1 cellular context compared by ENCODE assay signal in the genomic region with DNA sequence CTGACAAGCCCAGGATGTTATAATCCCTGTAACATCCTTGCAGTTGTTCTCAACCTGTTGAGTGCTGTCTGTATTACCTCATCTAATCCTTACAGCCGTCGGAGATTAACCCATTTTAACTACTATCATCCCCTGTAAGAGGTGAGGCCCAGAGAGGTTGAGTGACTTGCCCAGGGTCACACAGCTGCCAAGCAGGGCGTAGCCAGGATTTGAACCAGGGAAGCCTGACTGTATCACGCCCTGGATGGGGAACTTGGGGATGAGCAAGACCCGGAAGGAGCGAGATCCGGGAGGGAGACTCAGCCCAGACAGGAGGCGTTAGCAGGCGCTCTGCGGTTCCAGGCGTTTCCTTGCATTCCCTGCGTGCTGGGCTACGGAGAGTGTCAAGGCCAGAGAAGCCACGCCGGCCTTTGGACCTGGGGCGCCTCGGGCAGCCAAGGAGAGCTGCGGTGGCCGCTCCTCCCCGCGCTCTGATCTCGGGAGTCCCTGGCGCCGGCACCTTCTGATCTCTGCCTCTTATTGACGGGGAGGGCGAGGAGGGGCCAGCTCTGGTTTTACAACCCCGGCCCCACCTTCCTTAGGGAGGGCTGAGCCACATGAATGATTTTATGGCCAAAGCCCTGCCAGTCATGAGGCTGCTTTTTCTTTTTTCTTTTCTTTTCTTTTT.
TF ChIP-seq lines count a peak whose summit lies in the region.

No MANE protein-coding gene starts in this region.

TF ChIP-seq in HepG2, 621 proteins besides CTCF, POLR2A, EP300 and RAD21 (continued from another document and continues in another):
- TF ChIP-seq, protein P1, sequence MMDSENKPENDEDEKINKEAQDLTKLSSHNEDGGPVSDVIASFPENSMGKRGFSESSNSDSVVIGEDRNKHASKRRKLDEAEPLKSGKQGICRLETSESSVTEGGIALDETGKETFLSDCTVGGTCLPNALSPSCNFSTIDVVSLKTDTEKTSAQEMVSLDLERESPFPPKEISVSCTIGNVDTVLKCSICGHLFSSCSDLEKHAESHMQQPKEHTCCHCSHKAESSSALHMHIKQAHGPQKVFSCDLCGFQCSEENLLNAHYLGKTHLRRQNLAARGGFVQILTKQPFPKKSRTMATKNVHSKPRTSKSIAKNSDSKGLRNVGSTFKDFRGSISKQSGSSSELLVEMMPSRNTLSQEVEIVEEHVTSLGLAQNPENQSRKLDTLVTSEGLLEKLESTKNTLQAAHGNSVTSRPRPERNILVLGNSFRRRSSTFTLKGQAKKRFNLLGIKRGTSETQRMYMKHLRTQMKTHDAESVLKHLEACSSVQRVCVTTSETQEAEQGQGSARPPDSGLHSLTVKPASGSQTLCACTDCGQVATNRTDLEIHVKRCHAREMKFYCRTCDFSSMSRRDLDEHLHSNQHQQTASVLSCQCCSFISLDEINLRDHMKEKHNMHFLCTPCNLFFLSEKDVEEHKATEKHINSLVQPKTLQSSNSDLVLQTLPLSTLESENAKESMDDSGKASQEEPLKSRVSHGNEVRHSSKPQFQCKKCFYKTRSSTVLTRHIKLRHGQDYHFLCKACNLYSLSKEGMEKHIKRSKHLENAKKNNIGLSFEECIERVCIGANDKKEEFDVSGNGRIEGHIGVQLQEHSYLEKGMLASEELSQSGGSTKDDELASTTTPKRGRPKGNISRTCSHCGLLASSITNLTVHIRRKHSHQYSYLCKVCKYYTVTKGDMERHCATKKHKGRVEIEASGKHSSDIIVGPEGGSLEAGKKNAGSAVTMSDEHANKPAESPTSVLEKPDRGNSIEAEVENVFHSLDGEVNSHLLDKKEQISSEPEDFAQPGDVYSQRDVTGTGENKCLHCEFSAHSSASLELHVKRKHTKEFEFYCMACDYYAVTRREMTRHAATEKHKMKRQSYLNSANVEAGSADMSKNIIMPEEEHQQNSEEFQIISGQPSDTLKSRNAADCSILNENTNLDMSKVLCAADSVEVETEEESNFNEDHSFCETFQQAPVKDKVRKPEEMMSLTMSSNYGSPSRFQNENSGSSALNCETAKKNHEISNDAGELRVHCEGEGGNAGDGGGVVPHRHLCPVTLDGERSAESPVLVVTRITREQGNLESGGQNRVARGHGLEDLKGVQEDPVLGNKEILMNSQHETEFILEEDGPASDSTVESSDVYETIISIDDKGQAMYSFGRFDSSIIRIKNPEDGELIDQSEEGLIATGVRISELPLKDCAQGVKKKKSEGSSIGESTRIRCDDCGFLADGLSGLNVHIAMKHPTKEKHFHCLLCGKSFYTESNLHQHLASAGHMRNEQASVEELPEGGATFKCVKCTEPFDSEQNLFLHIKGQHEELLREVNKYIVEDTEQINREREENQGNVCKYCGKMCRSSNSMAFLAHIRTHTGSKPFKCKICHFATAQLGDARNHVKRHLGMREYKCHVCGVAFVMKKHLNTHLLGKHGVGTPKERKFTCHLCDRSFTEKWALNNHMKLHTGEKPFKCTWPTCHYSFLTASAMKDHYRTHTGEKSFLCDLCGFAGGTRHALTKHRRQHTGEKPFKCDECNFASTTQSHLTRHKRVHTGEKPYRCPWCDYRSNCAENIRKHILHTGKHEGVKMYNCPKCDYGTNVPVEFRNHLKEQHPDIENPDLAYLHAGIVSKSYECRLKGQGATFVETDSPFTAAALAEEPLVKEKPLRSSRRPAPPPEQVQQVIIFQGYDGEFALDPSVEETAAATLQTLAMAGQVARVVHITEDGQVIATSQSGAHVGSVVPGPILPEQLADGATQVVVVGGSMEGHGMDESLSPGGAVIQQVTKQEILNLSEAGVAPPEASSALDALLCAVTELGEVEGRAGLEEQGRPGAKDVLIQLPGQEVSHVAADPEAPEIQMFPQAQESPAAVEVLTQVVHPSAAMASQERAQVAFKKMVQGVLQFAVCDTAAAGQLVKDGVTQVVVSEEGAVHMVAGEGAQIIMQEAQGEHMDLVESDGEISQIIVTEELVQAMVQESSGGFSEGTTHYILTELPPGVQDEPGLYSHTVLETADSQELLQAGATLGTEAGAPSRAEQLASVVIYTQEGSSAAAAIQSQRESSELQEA (CRISPR knock-in tag; IDR thresholded peaks at IDR 0.05; ENCODE audit: not compliant biosample characterization) = no peak
- no peak for TF ChIP-seq TAF15 (IDR thresholded peaks at IDR 0.05; ENCODE audit: low read depth, low read length, poor library complexity, severe bottlenecking)
- 0 out of 2 replicates have a peak, but pooled peaks have one; percentile 40 for TF ChIP-seq HNRNPL (IDR thresholded peaks at IDR 0.05; ENCODE audit: low read depth, low read length)
- TF ChIP-seq FOXM1 (CRISPR knock-in tag; IDR thresholded peaks at IDR 0.05) = no peak
- TF ChIP-seq NFATC3 (CRISPR knock-in tag; IDR thresholded peaks at IDR 0.05) = 0 out of 2 replicates have a peak, but pooled peaks have one; percentile 56
- TF ChIP-seq DPF2 (CRISPR knock-in tag; IDR thresholded peaks at IDR 0.05; ENCODE audit: borderline replicate concordance, low read depth) = peak; percentile 86
- TF ChIP-seq, protein P2, sequence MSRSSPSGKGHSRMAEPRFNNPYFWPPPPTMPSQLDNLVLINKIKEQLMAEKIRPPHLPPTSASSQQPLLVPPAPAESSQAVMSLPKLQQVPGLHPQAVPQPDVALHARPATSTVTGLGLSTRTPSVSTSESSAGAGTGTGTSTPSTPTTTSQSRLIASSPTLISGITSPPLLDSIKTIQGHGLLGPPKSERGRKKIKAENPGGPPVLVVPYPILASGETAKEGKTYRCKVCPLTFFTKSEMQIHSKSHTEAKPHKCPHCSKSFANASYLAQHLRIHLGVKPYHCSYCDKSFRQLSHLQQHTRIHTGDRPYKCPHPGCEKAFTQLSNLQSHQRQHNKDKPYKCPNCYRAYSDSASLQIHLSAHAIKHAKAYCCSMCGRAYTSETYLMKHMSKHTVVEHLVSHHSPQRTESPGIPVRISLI (CRISPR knock-in tag; IDR thresholded peaks at IDR 0.05; ENCODE audit: borderline replicate concordance) = peak; percentile 83; the same call in 1 of the 2 replicates
- peak in 1 of 2 experiments; percentile 90; a peak in 1 of 4 replicates for TF ChIP-seq KLF16 (CRISPR knock-in tag; IDR thresholded peaks at IDR 0.05)
- TF ChIP-seq, protein P3, sequence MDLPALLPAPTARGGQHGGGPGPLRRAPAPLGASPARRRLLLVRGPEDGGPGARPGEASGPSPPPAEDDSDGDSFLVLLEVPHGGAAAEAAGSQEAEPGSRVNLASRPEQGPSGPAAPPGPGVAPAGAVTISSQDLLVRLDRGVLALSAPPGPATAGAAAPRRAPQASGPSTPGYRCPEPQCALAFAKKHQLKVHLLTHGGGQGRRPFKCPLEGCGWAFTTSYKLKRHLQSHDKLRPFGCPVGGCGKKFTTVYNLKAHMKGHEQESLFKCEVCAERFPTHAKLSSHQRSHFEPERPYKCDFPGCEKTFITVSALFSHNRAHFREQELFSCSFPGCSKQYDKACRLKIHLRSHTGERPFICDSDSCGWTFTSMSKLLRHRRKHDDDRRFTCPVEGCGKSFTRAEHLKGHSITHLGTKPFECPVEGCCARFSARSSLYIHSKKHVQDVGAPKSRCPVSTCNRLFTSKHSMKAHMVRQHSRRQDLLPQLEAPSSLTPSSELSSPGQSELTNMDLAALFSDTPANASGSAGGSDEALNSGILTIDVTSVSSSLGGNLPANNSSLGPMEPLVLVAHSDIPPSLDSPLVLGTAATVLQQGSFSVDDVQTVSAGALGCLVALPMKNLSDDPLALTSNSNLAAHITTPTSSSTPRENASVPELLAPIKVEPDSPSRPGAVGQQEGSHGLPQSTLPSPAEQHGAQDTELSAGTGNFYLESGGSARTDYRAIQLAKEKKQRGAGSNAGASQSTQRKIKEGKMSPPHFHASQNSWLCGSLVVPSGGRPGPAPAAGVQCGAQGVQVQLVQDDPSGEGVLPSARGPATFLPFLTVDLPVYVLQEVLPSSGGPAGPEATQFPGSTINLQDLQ (CRISPR knock-in tag; IDR thresholded peaks at IDR 0.05) = no peak; the same call in 1 of the 2 replicates
- no peak for TF ChIP-seq ZNF569 (CRISPR knock-in tag; IDR thresholded peaks at IDR 0.05; ENCODE audit: borderline replicate concordance)
- TF ChIP-seq CENPT (CRISPR knock-in tag; IDR thresholded peaks at IDR 0.05; ENCODE audit: low read depth) = no peak
- no peak for TF ChIP-seq ZNF546 (CRISPR knock-in tag; conservative IDR thresholded peaks at IDR 0.05)
- TF ChIP-seq, protein P4, sequence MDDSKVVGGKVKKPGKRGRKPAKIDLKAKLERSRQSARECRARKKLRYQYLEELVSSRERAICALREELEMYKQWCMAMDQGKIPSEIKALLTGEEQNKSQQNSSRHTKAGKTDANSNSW (CRISPR knock-in tag; IDR thresholded peaks at IDR 0.05; ENCODE audit: borderline replicate concordance) = no peak
- no peak for TF ChIP-seq ZNF468 (CRISPR knock-in tag; IDR thresholded peaks at IDR 0.05)
- TF ChIP-seq, protein P5, sequence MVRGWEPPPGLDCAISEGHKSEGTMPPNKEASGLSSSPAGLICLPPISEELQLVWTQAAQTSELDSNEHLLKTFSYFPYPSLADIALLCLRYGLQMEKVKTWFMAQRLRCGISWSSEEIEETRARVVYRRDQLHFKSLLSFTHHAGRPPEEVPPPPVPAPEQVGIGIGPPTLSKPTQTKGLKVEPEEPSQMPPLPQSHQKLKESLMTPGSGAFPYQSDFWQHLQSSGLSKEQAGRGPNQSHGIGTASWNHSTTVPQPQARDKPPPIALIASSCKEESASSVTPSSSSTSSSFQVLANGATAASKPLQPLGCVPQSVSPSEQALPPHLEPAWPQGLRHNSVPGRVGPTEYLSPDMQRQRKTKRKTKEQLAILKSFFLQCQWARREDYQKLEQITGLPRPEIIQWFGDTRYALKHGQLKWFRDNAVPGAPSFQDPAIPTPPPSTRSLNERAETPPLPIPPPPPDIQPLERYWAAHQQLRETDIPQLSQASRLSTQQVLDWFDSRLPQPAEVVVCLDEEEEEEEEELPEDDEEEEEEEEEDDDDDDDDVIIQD (CRISPR knock-in tag; IDR thresholded peaks at IDR 0.05; ENCODE audit: low read depth) = no peak
- peak; percentile 85 for TF ChIP-seq MAZ (IDR thresholded peaks at IDR 0.05; ENCODE audit: borderline replicate concordance, low read depth, low read length)
- no peak; the same call in none of the 2 replicates for TF ChIP-seq MAZ (CRISPR knock-in tag; IDR thresholded peaks at IDR 0.05; ENCODE audit: low read depth)
- TF ChIP-seq, protein P6, sequence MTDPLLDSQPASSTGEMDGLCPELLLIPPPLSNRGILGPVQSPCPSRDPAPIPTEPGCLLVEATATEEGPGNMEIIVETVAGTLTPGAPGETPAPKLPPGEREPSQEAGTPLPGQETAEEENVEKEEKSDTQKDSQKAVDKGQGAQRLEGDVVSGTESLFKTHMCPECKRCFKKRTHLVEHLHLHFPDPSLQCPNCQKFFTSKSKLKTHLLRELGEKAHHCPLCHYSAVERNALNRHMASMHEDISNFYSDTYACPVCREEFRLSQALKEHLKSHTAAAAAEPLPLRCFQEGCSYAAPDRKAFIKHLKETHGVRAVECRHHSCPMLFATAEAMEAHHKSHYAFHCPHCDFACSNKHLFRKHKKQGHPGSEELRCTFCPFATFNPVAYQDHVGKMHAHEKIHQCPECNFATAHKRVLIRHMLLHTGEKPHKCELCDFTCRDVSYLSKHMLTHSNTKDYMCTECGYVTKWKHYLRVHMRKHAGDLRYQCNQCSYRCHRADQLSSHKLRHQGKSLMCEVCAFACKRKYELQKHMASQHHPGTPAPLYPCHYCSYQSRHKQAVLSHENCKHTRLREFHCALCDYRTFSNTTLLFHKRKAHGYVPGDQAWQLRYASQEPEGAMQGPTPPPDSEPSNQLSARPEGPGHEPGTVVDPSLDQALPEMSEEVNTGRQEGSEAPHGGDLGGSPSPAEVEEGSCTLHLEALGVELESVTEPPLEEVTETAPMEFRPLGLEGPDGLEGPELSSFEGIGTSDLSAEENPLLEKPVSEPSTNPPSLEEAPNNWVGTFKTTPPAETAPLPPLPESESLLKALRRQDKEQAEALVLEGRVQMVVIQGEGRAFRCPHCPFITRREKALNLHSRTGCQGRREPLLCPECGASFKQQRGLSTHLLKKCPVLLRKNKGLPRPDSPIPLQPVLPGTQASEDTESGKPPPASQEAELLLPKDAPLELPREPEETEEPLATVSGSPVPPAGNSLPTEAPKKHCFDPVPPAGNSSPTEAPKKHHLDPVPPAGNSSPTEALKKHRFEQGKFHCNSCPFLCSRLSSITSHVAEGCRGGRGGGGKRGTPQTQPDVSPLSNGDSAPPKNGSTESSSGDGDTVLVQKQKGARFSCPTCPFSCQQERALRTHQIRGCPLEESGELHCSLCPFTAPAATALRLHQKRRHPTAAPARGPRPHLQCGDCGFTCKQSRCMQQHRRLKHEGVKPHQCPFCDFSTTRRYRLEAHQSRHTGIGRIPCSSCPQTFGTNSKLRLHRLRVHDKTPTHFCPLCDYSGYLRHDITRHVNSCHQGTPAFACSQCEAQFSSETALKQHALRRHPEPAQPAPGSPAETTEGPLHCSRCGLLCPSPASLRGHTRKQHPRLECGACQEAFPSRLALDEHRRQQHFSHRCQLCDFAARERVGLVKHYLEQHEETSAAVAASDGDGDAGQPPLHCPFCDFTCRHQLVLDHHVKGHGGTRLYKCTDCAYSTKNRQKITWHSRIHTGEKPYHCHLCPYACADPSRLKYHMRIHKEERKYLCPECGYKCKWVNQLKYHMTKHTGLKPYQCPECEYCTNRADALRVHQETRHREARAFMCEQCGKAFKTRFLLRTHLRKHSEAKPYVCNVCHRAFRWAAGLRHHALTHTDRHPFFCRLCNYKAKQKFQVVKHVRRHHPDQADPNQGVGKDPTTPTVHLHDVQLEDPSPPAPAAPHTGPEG (CRISPR knock-in tag; IDR thresholded peaks at IDR 0.05) = peak; percentile 75
- TF ChIP-seq ZNF235 (CRISPR knock-in tag; IDR thresholded peaks at IDR 0.05; ENCODE audit: borderline replicate concordance) = no peak
- no peak for TF ChIP-seq ZNF720 (CRISPR knock-in tag; IDR thresholded peaks at IDR 0.05)
- TF ChIP-seq DR1 (CRISPR knock-in tag; IDR thresholded peaks at IDR 0.05) = no peak
- peak; percentile 84; the same call in 1 of the 2 replicates for TF ChIP-seq ZNF543 (CRISPR knock-in tag; IDR thresholded peaks at IDR 0.05)
- TF ChIP-seq ZNF232 (CRISPR knock-in tag; IDR thresholded peaks at IDR 0.05; ENCODE audit: borderline replicate concordance) = peak; percentile 63; the same call in 1 of the 2 replicates
- no peak for TF ChIP-seq ZNF672 (CRISPR knock-in tag; IDR thresholded peaks at IDR 0.05)
- peak; percentile 96 for TF ChIP-seq RXRB (CRISPR knock-in tag; IDR thresholded peaks at IDR 0.05; ENCODE audit: borderline replicate concordance)
- TF ChIP-seq, protein P7, sequence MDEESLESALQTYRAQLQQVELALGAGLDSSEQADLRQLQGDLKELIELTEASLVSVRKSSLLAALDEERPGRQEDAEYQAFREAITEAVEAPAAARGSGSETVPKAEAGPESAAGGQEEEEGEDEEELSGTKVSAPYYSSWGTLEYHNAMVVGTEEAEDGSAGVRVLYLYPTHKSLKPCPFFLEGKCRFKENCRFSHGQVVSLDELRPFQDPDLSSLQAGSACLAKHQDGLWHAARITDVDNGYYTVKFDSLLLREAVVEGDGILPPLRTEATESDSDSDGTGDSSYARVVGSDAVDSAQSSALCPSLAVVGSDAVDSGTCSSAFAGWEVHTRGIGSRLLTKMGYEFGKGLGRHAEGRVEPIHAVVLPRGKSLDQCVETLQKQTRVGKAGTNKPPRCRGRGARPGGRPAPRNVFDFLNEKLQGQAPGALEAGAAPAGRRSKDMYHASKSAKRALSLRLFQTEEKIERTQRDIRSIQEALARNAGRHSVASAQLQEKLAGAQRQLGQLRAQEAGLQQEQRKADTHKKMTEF (CRISPR knock-in tag; IDR thresholded peaks at IDR 0.05) = peak; percentile 98
- TF ChIP-seq, protein P8, sequence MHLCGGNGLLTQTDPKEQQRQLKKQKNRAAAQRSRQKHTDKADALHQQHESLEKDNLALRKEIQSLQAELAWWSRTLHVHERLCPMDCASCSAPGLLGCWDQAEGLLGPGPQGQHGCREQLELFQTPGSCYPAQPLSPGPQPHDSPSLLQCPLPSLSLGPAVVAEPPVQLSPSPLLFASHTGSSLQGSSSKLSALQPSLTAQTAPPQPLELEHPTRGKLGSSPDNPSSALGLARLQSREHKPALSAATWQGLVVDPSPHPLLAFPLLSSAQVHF (CRISPR knock-in tag; IDR thresholded peaks at IDR 0.05) = no peak
- peak; percentile 83 for TF ChIP-seq SALL2 (CRISPR knock-in tag; IDR thresholded peaks at IDR 0.05)
- no peak for TF ChIP-seq NKX3-1 (CRISPR knock-in tag; IDR thresholded peaks at IDR 0.05)
- peak; percentile 80 for TF ChIP-seq ZNF629 (CRISPR knock-in tag; conservative IDR thresholded peaks at IDR 0.05)
- TF ChIP-seq ZBTB7A (CRISPR knock-in tag; IDR thresholded peaks at IDR 0.05) = peak; percentile 85; the same call in 1 of the 2 replicates
- peak; percentile 82; the same call in 1 of the 2 replicates for TF ChIP-seq ZNF3 (CRISPR knock-in tag; IDR thresholded peaks at IDR 0.05)
